2 cellular contexts compared by ENCODE assay signal in the genomic region with DNA sequence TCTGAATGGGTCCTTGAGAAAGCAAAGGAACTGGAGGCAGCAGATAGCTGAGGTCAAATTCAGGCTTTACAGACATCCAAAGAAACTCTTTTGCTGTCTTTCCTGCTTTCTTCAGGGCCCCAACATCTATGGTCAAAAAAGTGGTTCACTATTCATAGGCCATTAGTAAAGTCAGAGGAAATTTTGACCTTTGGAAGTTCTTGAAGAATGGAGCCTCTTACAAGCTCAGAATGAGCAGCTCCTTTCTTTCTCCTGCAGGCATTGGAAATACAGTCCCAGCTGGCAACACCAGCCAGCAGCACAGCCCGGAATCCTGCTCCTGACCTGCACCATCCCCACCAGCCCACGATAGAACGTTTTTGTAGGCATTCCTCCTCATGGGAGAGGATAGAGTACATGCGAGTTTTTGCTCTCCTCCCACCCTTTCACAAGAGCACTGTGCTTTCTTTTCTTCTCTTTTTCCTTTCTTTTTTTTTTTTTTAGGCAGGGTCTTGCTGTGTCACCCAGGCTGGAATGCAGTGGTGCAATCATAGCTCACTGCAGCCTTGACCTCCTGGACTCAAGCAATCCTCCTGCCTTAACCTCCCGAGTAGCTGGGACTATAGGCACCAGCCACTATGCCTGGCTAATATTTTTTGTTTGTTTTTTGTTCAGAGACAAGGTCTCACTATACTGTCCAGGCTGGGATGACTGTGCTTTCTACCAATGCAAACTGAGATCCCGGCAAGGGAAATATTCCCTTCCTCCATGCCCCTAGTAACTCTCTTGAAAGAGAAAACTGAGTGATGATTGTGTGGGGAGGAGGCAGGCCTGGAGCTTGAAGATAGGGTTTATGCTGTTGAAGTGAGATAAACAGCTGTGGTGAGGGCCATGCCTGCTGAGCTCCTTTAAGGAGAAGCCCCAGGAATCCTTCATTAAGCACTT.
A peak's percentile ranks its signal among the peaks of the same experiment; 100 is the strongest.
TF ChIP-seq lines count a peak whose summit lies in the region.

No MANE protein-coding gene starts in this region.

TF ChIP-seq in K562, 482 proteins besides CTCF, POLR2A, EP300 and RAD21 (continued from another document and continues in another):
- TF ChIP-seq, protein P1, sequence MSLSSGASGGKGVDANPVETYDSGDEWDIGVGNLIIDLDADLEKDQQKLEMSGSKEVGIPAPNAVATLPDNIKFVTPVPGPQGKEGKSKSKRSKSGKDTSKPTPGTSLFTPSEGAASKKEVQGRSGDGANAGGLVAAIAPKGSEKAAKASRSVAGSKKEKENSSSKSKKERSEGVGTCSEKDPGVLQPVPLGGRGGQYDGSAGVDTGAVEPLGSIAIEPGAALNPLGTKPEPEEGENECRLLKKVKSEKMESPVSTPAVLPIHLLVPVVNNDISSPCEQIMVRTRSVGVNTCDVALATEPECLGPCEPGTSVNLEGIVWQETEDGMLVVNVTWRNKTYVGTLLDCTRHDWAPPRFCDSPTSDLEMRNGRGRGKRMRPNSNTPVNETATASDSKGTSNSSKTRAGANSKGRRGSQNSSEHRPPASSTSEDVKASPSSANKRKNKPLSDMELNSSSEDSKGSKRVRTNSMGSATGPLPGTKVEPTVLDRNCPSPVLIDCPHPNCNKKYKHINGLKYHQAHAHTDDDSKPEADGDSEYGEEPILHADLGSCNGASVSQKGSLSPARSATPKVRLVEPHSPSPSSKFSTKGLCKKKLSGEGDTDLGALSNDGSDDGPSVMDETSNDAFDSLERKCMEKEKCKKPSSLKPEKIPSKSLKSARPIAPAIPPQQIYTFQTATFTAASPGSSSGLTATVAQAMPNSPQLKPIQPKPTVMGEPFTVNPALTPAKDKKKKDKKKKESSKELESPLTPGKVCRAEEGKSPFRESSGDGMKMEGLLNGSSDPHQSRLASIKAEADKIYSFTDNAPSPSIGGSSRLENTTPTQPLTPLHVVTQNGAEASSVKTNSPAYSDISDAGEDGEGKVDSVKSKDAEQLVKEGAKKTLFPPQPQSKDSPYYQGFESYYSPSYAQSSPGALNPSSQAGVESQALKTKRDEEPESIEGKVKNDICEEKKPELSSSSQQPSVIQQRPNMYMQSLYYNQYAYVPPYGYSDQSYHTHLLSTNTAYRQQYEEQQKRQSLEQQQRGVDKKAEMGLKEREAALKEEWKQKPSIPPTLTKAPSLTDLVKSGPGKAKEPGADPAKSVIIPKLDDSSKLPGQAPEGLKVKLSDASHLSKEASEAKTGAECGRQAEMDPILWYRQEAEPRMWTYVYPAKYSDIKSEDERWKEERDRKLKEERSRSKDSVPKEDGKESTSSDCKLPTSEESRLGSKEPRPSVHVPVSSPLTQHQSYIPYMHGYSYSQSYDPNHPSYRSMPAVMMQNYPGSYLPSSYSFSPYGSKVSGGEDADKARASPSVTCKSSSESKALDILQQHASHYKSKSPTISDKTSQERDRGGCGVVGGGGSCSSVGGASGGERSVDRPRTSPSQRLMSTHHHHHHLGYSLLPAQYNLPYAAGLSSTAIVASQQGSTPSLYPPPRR (CRISPR knock-in tag; IDR thresholded peaks at IDR 0.05; ENCODE audit: borderline replicate concordance) = 0 out of 2 replicates have a peak, but pooled peaks have one; percentile 62
- TF ChIP-seq ZFPM2 (CRISPR knock-in tag; IDR thresholded peaks at IDR 0.05) = no peak
- TF ChIP-seq KAT8 (IDR thresholded peaks at IDR 0.05; ENCODE audit: low read depth) = no peak
- TF ChIP-seq CBFA2T2 (conservative IDR thresholded peaks at IDR 0.05) = no peak
- TF ChIP-seq LEF1 (IDR thresholded peaks at IDR 0.05) = peak; percentile 99
- TF ChIP-seq, protein P2, sequence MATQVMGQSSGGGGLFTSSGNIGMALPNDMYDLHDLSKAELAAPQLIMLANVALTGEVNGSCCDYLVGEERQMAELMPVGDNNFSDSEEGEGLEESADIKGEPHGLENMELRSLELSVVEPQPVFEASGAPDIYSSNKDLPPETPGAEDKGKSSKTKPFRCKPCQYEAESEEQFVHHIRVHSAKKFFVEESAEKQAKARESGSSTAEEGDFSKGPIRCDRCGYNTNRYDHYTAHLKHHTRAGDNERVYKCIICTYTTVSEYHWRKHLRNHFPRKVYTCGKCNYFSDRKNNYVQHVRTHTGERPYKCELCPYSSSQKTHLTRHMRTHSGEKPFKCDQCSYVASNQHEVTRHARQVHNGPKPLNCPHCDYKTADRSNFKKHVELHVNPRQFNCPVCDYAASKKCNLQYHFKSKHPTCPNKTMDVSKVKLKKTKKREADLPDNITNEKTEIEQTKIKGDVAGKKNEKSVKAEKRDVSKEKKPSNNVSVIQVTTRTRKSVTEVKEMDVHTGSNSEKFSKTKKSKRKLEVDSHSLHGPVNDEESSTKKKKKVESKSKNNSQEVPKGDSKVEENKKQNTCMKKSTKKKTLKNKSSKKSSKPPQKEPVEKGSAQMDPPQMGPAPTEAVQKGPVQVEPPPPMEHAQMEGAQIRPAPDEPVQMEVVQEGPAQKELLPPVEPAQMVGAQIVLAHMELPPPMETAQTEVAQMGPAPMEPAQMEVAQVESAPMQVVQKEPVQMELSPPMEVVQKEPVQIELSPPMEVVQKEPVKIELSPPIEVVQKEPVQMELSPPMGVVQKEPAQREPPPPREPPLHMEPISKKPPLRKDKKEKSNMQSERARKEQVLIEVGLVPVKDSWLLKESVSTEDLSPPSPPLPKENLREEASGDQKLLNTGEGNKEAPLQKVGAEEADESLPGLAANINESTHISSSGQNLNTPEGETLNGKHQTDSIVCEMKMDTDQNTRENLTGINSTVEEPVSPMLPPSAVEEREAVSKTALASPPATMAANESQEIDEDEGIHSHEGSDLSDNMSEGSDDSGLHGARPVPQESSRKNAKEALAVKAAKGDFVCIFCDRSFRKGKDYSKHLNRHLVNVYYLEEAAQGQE (CRISPR knock-in tag; IDR thresholded peaks at IDR 0.05; ENCODE audit: low read depth) = no peak
- TF ChIP-seq NCOA4 (IDR thresholded peaks at IDR 0.05; ENCODE audit: partially characterized antibody) = peak; percentile 76
- peak; percentile 78; the same call in 1 of the 2 replicates for TF ChIP-seq CBFB (CRISPR knock-in tag; IDR thresholded peaks at IDR 0.05)
- peak; percentile 95 for TF ChIP-seq HDGF (IDR thresholded peaks at IDR 0.05)
- TF ChIP-seq NR1H2 (CRISPR knock-in tag; IDR thresholded peaks at IDR 0.05) = no peak; the same call in 1 of the 2 replicates
- TF ChIP-seq, protein P3, sequence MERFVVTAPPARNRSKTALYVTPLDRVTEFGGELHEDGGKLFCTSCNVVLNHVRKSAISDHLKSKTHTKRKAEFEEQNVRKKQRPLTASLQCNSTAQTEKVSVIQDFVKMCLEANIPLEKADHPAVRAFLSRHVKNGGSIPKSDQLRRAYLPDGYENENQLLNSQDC (CRISPR knock-in tag; IDR thresholded peaks at IDR 0.05) = no peak
- peak; percentile 96 for TF ChIP-seq CEBPB (tag; IDR thresholded peaks at IDR 0.05)
- TF ChIP-seq ATF2 (CRISPR knock-in tag; IDR thresholded peaks at IDR 0.05) = no peak
- peak; percentile 99 for TF ChIP-seq SMARCE1 (IDR thresholded peaks at IDR 0.05)
- TF ChIP-seq ZNF76 (CRISPR knock-in tag; IDR thresholded peaks at IDR 0.05; ENCODE audit: borderline replicate concordance) = no peak
- 0 out of 2 replicates have a peak, but pooled peaks have one; percentile 47 for TF ChIP-seq ZNF431 (CRISPR knock-in tag; IDR thresholded peaks at IDR 0.05)

TF ChIP-seq in HepG2, 621 proteins besides CTCF, POLR2A, EP300 and RAD21 (continued from another document and continues in another):
- no peak for TF ChIP-seq ZNF407 (CRISPR knock-in tag; IDR thresholded peaks at IDR 0.05; ENCODE audit: not compliant biosample characterization)
- peak; percentile 32 for TF ChIP-seq ASH2L (IDR thresholded peaks at IDR 0.05; ENCODE audit: insufficient read length, low read depth, low read length)
- TF ChIP-seq ZFY (CRISPR knock-in tag; IDR thresholded peaks at IDR 0.05) = no peak
- no peak for TF ChIP-seq ZFAT (CRISPR knock-in tag; conservative IDR thresholded peaks at IDR 0.05)
- TF ChIP-seq ZNF841 (CRISPR knock-in tag; IDR thresholded peaks at IDR 0.05; ENCODE audit: borderline replicate concordance) = no peak
- no peak for TF ChIP-seq ZNF773 (CRISPR knock-in tag; IDR thresholded peaks at IDR 0.05; ENCODE audit: borderline replicate concordance)
- TF ChIP-seq FOXA1 (IDR thresholded peaks at IDR 0.05) = no peak
- peak; percentile 25; the same call in 1 of the 2 replicates for TF ChIP-seq FOXA1 (CRISPR knock-in tag; IDR thresholded peaks at IDR 0.05)
- TF ChIP-seq, protein P4, sequence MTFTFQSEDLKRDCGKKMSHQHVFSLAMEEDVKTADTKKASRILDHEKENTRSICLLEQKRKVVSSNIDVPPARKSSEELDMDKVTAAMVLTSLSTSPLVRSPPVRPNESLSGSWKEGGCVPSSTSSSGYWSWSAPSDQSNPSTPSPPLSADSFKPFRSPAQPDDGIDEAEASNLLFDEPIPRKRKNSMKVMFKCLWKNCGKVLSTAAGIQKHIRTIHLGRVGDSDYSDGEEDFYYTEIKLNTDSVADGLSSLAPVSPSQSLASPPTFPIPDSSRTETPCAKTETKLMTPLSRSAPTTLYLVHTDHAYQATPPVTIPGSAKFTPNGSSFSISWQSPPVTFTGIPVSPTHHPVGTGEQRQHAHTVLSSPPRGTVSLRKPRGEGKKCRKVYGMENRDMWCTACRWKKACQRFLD (CRISPR knock-in tag; IDR thresholded peaks at IDR 0.05; ENCODE audit: borderline replicate concordance) = no peak
- TF ChIP-seq IRF2 (CRISPR knock-in tag; IDR thresholded peaks at IDR 0.05) = peak; percentile 46; the same call in 1 of the 2 replicates
- TF ChIP-seq, protein P5, sequence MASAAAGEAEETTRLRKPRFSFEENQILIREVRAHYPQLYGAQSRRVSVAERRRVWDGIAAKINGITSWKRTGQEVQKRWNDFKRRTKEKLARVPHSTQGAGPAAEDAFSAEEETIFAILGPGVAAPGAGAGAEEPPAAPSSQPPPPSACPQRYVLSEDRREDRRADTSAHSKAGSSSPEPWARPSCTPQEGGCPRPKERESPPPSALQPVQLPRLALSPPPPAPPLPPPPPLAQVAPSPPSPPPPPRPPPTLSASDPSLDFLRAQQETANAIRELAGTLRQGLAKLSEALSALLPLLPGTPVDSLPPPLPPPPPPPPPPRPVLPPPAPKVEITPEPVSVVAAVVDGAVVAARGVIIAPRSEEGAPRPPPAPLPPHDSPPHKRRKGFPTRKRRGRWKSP (CRISPR knock-in tag; IDR thresholded peaks at IDR 0.05) = no peak
- TF ChIP-seq, protein P2 (IDR thresholded peaks at IDR 0.05; ENCODE audit: borderline replicate concordance in 1 of 2, low read depth in 1 of 2, low read length in 2 of 2) = no peak
- peak; percentile 94 for TF ChIP-seq RCOR2 (CRISPR knock-in tag; IDR thresholded peaks at IDR 0.05)
- TF ChIP-seq ZNF616 (CRISPR knock-in tag; IDR thresholded peaks at IDR 0.05; ENCODE audit: low read depth) = no peak
